Comparison of ENCODE assay signal across 25 cellular contexts in the genomic region with DNA sequence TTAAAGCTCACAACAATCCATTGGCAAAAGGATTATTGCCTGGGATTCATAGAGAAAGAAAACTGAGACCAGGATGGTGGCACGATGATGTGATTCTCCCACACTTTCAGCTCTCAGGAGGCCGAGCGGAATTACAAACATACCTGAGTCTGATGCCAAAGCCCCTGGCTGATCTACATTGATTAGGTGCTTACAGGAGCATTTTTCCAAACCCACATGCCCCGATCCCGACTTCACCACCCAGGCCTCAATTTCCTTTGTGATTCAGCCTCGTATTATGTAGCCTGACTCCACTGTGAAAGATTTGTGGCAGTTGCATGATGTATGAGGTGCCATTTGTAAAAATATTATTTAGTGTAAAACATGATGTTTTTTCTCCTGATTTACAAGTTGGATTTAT.
"Had no signal": no experiment of that assay in that cellular context is flagged by ENCODE, and none has a peak within 500 bp of the region (broad histone marks: within the 10 kb centered on the region; RNA-seq: fewer than 3 reads in every experiment).

No MANE protein-coding gene starts in this region.

- DNase-seq: activated B cell treated with CpG ODN at 0.5 μM for 24 hours; activated CD4-positive, alpha-beta T cell treated with anti-CD3 and anti-CD28 coated beads, Interleukin-2, amount 50 U/mL, for 1 hour; activated CD8-positive, alpha-beta memory T cell treated with anti-CD3 and anti-CD28 coated beads, Interleukin-2, amount 10 ng/mL, durations not matched to agents 7 days and 5 days; activated CD8-positive, alpha-beta T cell treated with anti-CD3 and anti-CD28 coated beads for 36 hours; activated T-cell treated with anti-CD3 and anti-CD28 coated beads, Interleukin-2, amount 50 U/mL, for 48 hours; brain microvascular endothelial cell; dorsolateral prefrontal cortex; effector memory CD4-positive, alpha-beta T cell; gastrocnemius medialis; glutamatergic neuron; left cardiac atrium; left ventricle myocardium superior; natural killer cell; right cardiac atrium; spleen; stimulated activated CD4-positive, alpha-beta T cell treated with anti-CD3 and anti-CD28 coated beads, Interleukin-2, amount 100 ng/mL, for 48 hours; stimulated activated naive CD8-positive, alpha-beta T cell treated with anti-CD3 and anti-CD28 coated beads, Interleukin-15, Interleukin-2, amounts not matched to agents 100 U/mL and 50 U/mL, for 24 hours; T-helper 1 cell; testis; transverse colon had no signal

- H3K27ac ChIP-seq: brain microvascular endothelial cell, coronary artery, dorsolateral prefrontal cortex, gastrocnemius medialis, neural progenitor cell, spleen, testis, transverse colon had no signal

- ATAC-seq: activated CD8-positive, alpha-beta memory T cell treated with anti-CD3 and anti-CD28 coated beads, Interleukin-2, amount 10 ng/mL, durations not matched to agents 7 days and 5 days; activated CD8-positive, alpha-beta T cell treated with anti-CD3 and anti-CD28 coated beads for 36 hours; gastrocnemius medialis; left cardiac atrium; left ventricle myocardium superior; natural killer cell; right cardiac atrium; stimulated activated naive CD8-positive, alpha-beta T cell treated with anti-CD3 and anti-CD28 coated beads, Interleukin-15, Interleukin-2, amounts not matched to agents 100 U/mL and 50 U/mL, for 24 hours had no signal

- H3K36me3 Mint-ChIP-seq: activated CD8-positive, alpha-beta memory T cell treated with anti-CD3 and anti-CD28 coated beads, Interleukin-2, amount 10 ng/mL, durations not matched to agents 7 days and 5 days; natural killer cell; neural progenitor cell had no signal

- H3K27ac Mint-ChIP-seq: activated B cell treated with CpG ODN at 0.5 μM for 24 hours; activated CD8-positive, alpha-beta memory T cell treated with anti-CD3 and anti-CD28 coated beads, Interleukin-2, amount 10 ng/mL, durations not matched to agents 7 days and 5 days; activated CD8-positive, alpha-beta T cell treated with anti-CD3 and anti-CD28 coated beads for 36 hours; activated naive CD4-positive, alpha-beta T cell treated with anti-CD3 and anti-CD28 coated beads, Interleukin-2, amount 50 U/mL, for 24 hours; activated T-helper 2 cell treated with anti-CD3 and anti-CD28 coated beads, Interferon-gamma antibody, Interleukin-2, Interleukin-4, amounts not matched to agents 10 μg/mL and 5 μg/mL and 100 μg/mL, durations not matched to agents 14 hours and 24 hours and 36 hours; natural killer cell; neural progenitor cell; T-helper 2 cell treated with Interferon-gamma antibody and Interleukin-4, amounts not matched to agents 5 μg/mL and 100 μg/mL, for 36 hours had no signal

- H3K9me3 Mint-ChIP-seq: activated CD8-positive, alpha-beta T cell treated with anti-CD3 and anti-CD28 coated beads for 36 hours; activated naive CD4-positive, alpha-beta T cell treated with anti-CD3 and anti-CD28 coated beads, Interleukin-2, amount 50 U/mL, for 24 hours; natural killer cell; neural progenitor cell; T-helper 2 cell treated with Interferon-gamma antibody and Interleukin-4, amounts not matched to agents 5 μg/mL and 100 μg/mL, for 36 hours had no signal

- H3K4me2 ChIP-seq: neural progenitor cell had no signal

- H3K4me1 ChIP-seq: gastrocnemius medialis, neural progenitor cell, spleen, testis, transverse colon had no signal

- H3K27me3 ChIP-seq: brain microvascular endothelial cell, gastrocnemius medialis, neural progenitor cell, spleen, testis, transverse colon had no signal

- H3K4me3 ChIP-seq: coronary artery, dorsolateral prefrontal cortex, gastrocnemius medialis, neural progenitor cell, spleen, testis, transverse colon had no signal

- H3K9ac ChIP-seq: neural progenitor cell had no signal

- H3K4me1 Mint-ChIP-seq: activated B cell treated with CpG ODN at 0.5 μM for 24 hours; activated CD8-positive, alpha-beta memory T cell treated with anti-CD3 and anti-CD28 coated beads, Interleukin-2, amount 10 ng/mL, durations not matched to agents 7 days and 5 days; activated naive CD4-positive, alpha-beta T cell treated with anti-CD3 and anti-CD28 coated beads, Interleukin-2, amount 50 U/mL, for 24 hours; natural killer cell; neural progenitor cell had no signal

- H3K9me3 ChIP-seq: gastrocnemius medialis, spleen, testis, transverse colon had no signal

- H3K4me3 Mint-ChIP-seq: activated B cell treated with CpG ODN at 0.5 μM for 24 hours; activated CD8-positive, alpha-beta memory T cell treated with anti-CD3 and anti-CD28 coated beads, Interleukin-2, amount 10 ng/mL, durations not matched to agents 7 days and 5 days; activated CD8-positive, alpha-beta T cell treated with anti-CD3 and anti-CD28 coated beads for 36 hours; activated naive CD4-positive, alpha-beta T cell treated with anti-CD3 and anti-CD28 coated beads, Interleukin-2, amount 50 U/mL, for 24 hours; natural killer cell; neural progenitor cell; T-helper 2 cell treated with Interferon-gamma antibody and Interleukin-4, amounts not matched to agents 5 μg/mL and 100 μg/mL, for 36 hours had no signal

- H3K27me3 Mint-ChIP-seq: activated B cell treated with CpG ODN at 0.5 μM for 24 hours had no signal

- H3K36me3 ChIP-seq: brain microvascular endothelial cell, gastrocnemius medialis, neural progenitor cell, spleen, transverse colon had no signal
